28 cellular contexts compared by ENCODE assay signal in the genomic region with DNA sequence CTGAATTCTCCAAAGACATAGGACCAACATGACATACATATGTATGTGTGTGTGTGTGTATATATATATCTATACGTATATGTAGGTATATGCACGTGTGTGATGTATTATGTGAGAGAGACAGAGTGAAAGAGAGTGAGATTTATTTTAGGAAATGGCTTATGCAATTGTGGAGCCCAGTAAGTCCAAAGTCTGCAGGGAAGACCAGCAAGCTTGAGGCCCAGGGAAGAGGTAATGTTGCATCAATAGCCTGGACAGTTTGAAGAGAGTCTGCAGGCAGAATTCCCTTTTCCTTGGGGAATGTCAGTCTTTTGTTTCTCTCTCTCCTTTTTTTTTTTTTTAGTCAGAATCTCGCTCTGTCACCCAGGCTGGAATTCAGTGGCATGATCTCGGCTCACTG.
"Had no signal": no experiment of that assay in that cellular context is flagged by ENCODE, and none has a peak within 500 bp of the region (broad histone marks: within the 10 kb centered on the region; RNA-seq: fewer than 3 reads in every experiment).

No MANE protein-coding gene starts in this region.

- H3K27me3 ChIP-seq: stomach, testis, thyroid gland, tibial artery, tibial nerve, transverse colon, upper lobe of left lung, upper lobe of right lung, uterus, vagina had no signal

- H3K9me3 Mint-ChIP-seq: stimulated activated effector memory CD8-positive, alpha-beta T cell treated with anti-CD3 and anti-CD28 coated beads, Interleukin-12 subunit alpha, Interleukin-12 subunit beta, amount 100 ng/mL, for 72 hours; stimulated activated naive CD8-positive, alpha-beta T cell treated with anti-CD3 and anti-CD28 coated beads, Interleukin-15, Interleukin-2, amounts not matched to agents 100 ng/mL and 50 ng/mL, for 24 hours had no signal

- H3K27ac ChIP-seq: stomach, suprapubic skin, testis, thoracic aorta, thyroid gland, tibial artery, tibial nerve, transverse colon, upper lobe of left lung, upper lobe of right lung, uterus, vagina had no signal

- ATAC-seq: stimulated activated effector memory CD8-positive, alpha-beta T cell treated with anti-CD3 and anti-CD28 coated beads, Interleukin-12 subunit alpha, Interleukin-12 subunit beta, amount 100 ng/mL, for 72 hours; stimulated activated memory B cell treated with anti-CD40 and anti-IgM and Interleukin-4, amounts not matched to agents 10 μg/mL and 1 μg/mL and 100 μg/mL, for 72 hours; stimulated activated naive B cell treated with anti-CD40 and anti-IgM and Interleukin-4, amounts not matched to agents 10 μg/mL and 1 μg/mL and 100 μg/mL, for 72 hours; stimulated activated naive CD8-positive, alpha-beta T cell treated with anti-CD3 and anti-CD28 coated beads, Interleukin-15, amount 100 ng/mL, for 72 hours; stimulated activated naive CD8-positive, alpha-beta T cell treated with anti-CD3 and anti-CD28 coated beads, Interleukin-15, Interleukin-2, amounts not matched to agents 100 U/mL and 50 U/mL, for 24 hours; upper lobe of right lung had no signal

- DNase-seq: stimulated activated CD4-positive, alpha-beta T cell treated with anti-CD3 and anti-CD28 coated beads, Interleukin-2, amount 100 ng/mL, for 48 hours; stimulated activated CD4-positive, alpha-beta T cell treated with anti-CD3 and anti-CD28 coated beads, Interleukin-4, amount 100 ng/mL, for 1 hour; stimulated activated CD4-positive, alpha-beta T cell treated with anti-CD3 and anti-CD28 coated beads, Interleukin-4, amount 100 ng/mL, for 24 hours; stimulated activated CD4-positive, alpha-beta T cell treated with anti-CD3 and anti-CD28 coated beads, Interleukin-4, amount 100 ng/mL, for 4 hours; stimulated activated CD8-positive, alpha-beta memory T cell treated with anti-CD3 and anti-CD28 coated beads, Interleukin-4, amount 100 ng/mL, for 48 hours; stimulated activated naive B cell treated with anti-CD40 and anti-IgM and Interleukin-4, amounts not matched to agents 10 μg/mL and 1 μg/mL and 100 μg/mL, for 72 hours; stimulated activated naive CD4-positive, alpha-beta T cell; stimulated activated naive CD4-positive, alpha-beta T cell treated with Interleukin-2 at 50 U/mL for 16 hours; stimulated activated naive CD8-positive, alpha-beta T cell treated with anti-CD3 and anti-CD28 coated beads, Interleukin-15, amount 100 ng/mL, for 72 hours; stimulated activated naive CD8-positive, alpha-beta T cell treated with anti-CD3 and anti-CD28 coated beads, Interleukin-15, Interleukin-2, amounts not matched to agents 100 U/mL and 50 U/mL, for 24 hours; stomach; substantia nigra; testis; thyroid gland; transverse colon; trophoblast cell; upper lobe of left lung; upper lobe of right lung; uterus had no signal

- H3K4me3 ChIP-seq: stomach, suprapubic skin, testis, thoracic aorta, thyroid gland, tibial artery, tibial nerve, transverse colon, upper lobe of left lung, upper lobe of right lung, uterus, vagina had no signal

- H3K4me3 Mint-ChIP-seq: stimulated activated effector memory CD8-positive, alpha-beta T cell treated with anti-CD3 and anti-CD28 coated beads, Interleukin-12 subunit alpha, Interleukin-12 subunit beta, amount 100 ng/mL, for 72 hours; stimulated activated memory B cell treated with anti-CD40 and anti-IgM and Interleukin-4, amounts not matched to agents 10 μg/mL and 1 μg/mL and 100 μg/mL, for 72 hours; stimulated activated naive B cell treated with anti-CD40 and anti-IgM and Interleukin-4, amounts not matched to agents 10 μg/mL and 1 μg/mL and 100 μg/mL, for 72 hours; stimulated activated naive CD8-positive, alpha-beta T cell treated with anti-CD3 and anti-CD28 coated beads, Interleukin-15, amount 100 ng/mL, for 72 hours; stimulated activated naive CD8-positive, alpha-beta T cell treated with anti-CD3 and anti-CD28 coated beads, Interleukin-15, Interleukin-2, amounts not matched to agents 100 ng/mL and 50 ng/mL, for 24 hours; type B pancreatic cell had no signal

- H3K9me3 ChIP-seq: testis, thyroid gland, transverse colon, uterus had no signal

- H3K36me3 ChIP-seq: stomach, suprapubic skin, thoracic aorta, thyroid gland, tibial artery, tibial nerve, transverse colon, upper lobe of left lung, upper lobe of right lung, uterus, vagina had no signal

- H3K4me1 ChIP-seq: stomach, suprapubic skin, testis, thyroid gland, tibial artery, tibial nerve, transverse colon, upper lobe of left lung, upper lobe of right lung, uterus, vagina had no signal

- H3K27ac Mint-ChIP-seq: stimulated activated effector memory CD8-positive, alpha-beta T cell treated with anti-CD3 and anti-CD28 coated beads, Interleukin-12 subunit alpha, Interleukin-12 subunit beta, amount 100 ng/mL, for 72 hours; stimulated activated naive B cell treated with anti-CD40 and anti-IgM and Interleukin-4, amounts not matched to agents 10 μg/mL and 1 μg/mL and 100 μg/mL, for 72 hours; stimulated activated naive CD8-positive, alpha-beta T cell treated with anti-CD3 and anti-CD28 coated beads, Interleukin-15, Interleukin-2, amounts not matched to agents 100 ng/mL and 50 ng/mL, for 24 hours; type B pancreatic cell had no signal

- H3K27me3 Mint-ChIP-seq: stimulated activated memory B cell treated with anti-CD40 and anti-IgM and Interleukin-4, amounts not matched to agents 10 μg/mL and 1 μg/mL and 100 μg/mL, for 72 hours; stimulated activated naive B cell treated with anti-CD40 and anti-IgM and Interleukin-4, amounts not matched to agents 10 μg/mL and 1 μg/mL and 100 μg/mL, for 72 hours; stimulated activated naive CD8-positive, alpha-beta T cell treated with anti-CD3 and anti-CD28 coated beads, Interleukin-15, amount 100 ng/mL, for 72 hours; stimulated activated naive CD8-positive, alpha-beta T cell treated with anti-CD3 and anti-CD28 coated beads, Interleukin-15, Interleukin-2, amounts not matched to agents 100 ng/mL and 50 ng/mL, for 24 hours had no signal

- H3K36me3 Mint-ChIP-seq: stimulated activated effector memory CD8-positive, alpha-beta T cell treated with anti-CD3 and anti-CD28 coated beads, Interleukin-12 subunit alpha, Interleukin-12 subunit beta, amount 100 ng/mL, for 72 hours; stimulated activated memory B cell treated with anti-CD40 and anti-IgM and Interleukin-4, amounts not matched to agents 10 μg/mL and 1 μg/mL and 100 μg/mL, for 72 hours; type B pancreatic cell had no signal
